ENCODE assay signal across 9 cellular contexts in genomic region chr22:38513063-38513462, GRCh38. TPM values are rescaled to one million over a fixed set of nuclear protein-coding genes. Genes with fewer than 3 reads are reported as not detected.
DNase-seq lines count a peak whose midpoint lies in the region; ATAC-seq and TF ChIP-seq lines count a peak whose summit lies in the region.
"Had no signal": no experiment of that assay in that cellular context is flagged by ENCODE, and none has a peak within 500 bp of the region (broad histone marks: within the 10 kb centered on the region; RNA-seq: fewer than 3 reads in every experiment).

No MANE protein-coding gene starts in this region.

- intact Hi-C loops in breast epithelium (cut with DNase I; ENCODE audit: low total_unique reads) = no loop called here

- TF ChIP-seq POLR2A in breast epithelium (IDR thresholded peaks at IDR 0.05) = no peak

- no peaks in the 10 kb centered on the region for H3K27me3 ChIP-seq in breast epithelium

- DNase-seq in AG09309 (ENCODE audit: low read depth) (no peak), iPS DF 19.7 (ENCODE audit: low read depth, low spot score) (peak; percentile 30), COLO829 (ENCODE audit: low spot score) (no peak), breast epithelium (ENCODE audit: low spot score in 2 of 2) (no peak)

- ATAC-seq in GM19351 (IDR thresholded peaks at IDR 0.05; ENCODE audit: unreplicated experiment) = no peak
- ATAC-seq in GM19035 (IDR thresholded peaks at IDR 0.05; ENCODE audit: unreplicated experiment) = no peak

- H3K27ac ChIP-seq in VCaP (no peak overlapping the region), breast epithelium (no peak overlapping the region)

- H3K36me3 ChIP-seq in breast epithelium = no peaks in the 10 kb centered on the region

- no peaks in the 10 kb centered on the region for H3K4me1 ChIP-seq in breast epithelium

- H3K4me3 ChIP-seq in AG09309 (ENCODE audit: control insufficient read depth, low read depth, low read length) = no peak overlapping the region
- H3K4me3 ChIP-seq in GM12875 (ENCODE audit: low read depth, low read length) = no peak overlapping the region
- H3K4me3 ChIP-seq in breast epithelium = no peak overlapping the region

- peak; percentile 8 for TF ChIP-seq CTCF in AG09309 (IDR thresholded peaks at IDR 0.05; ENCODE audit: control insufficient read depth, insufficient read depth, low read depth, low read length, missing control alignments)
- TF ChIP-seq CTCF in GM12875 (IDR thresholded peaks at IDR 0.05; ENCODE audit: borderline replicate concordance, insufficient read depth, low read depth, low read length) = peak; percentile 70
- TF ChIP-seq CTCF in VCaP (conservative IDR thresholded peaks at IDR 0.05) = peak; percentile 61
- no peak for TF ChIP-seq CTCF in breast epithelium (IDR thresholded peaks at IDR 0.05)

- no peaks in the 10 kb centered on the region for H3K9me3 ChIP-seq in breast epithelium

RNA-seq across cellular contexts. Expression of gene DDX17, which starts 7.0 kb away (rescaled TPM):
- total RNA-seq in breast epithelium = 1,000 to 10,000 TPM in 1 of 3 donors, 100 to 1,000 TPM in 2; 586 to 1,018 (median 961) TPM

RNA-seq across cellular contexts. Expression of gene KDELR3, which starts 45.2 kb away (rescaled TPM):
- 10 to 100 TPM in 2 of 3 donors, 1 to 10 TPM in 1; 8.9 to 18.0 (median 14.9) TPM for total RNA-seq in breast epithelium

RNA-seq across cellular contexts. Expression of gene DMC1, which starts 56.9 kb away (rescaled TPM):
- 1 to 10 TPM; 1.6 to 3.3 (median 2.9) TPM for total RNA-seq in breast epithelium

RNA-seq across cellular contexts. Expression of gene KCNJ4, which starts 58.1 kb away (rescaled TPM):
- total RNA-seq in breast epithelium = not detected
- total RNA-seq: subcutaneous adipose tissue had no signal

Comparison
In these comparisons a context has a peak if more than half of its experiments do, and no peak if none do; other contexts are left out.
1. CTCF ChIP-seq: peak in AG09309 (single experiment), GM12875 (single experiment) and VCaP (single experiment); none in breast epithelium (0 of 3).